Comparison of ENCODE assay signal across 8 cellular contexts in the genomic region with DNA sequence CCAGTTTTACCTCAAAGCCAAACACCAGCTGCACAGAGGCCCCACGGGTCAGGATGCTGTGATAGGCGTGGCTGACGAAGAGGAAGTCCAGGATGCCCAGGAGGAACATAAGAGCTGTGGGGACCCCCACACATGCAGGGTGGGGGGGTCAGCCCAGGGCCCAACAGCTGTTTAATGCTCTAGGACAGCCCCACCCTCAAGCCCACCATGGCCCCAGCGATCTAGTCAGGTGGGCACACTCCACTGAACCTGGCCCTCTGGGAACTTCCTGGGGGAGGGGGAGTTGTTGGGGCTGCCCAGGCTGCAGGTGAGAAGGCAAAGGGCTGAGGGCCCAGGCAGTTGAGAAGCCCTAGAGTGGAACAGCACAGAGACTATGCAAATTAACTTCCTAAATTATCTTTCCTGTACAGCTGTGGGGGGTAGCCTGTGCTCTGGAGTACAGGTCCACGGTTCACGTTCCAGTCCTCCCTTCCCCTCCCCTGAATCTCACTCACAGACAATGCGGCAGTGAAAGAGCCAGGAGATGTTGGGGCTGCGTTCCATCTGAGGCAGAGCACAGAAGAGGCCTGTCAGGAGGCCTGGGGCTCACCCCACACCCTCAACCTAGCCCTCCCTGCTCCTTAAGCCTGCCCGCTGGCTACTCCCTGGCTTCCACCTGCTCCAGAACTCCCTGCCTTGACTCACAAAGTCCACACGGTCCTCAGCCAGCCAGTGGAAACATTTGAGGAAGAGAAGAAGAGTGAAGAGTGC. TPM values are rescaled to one million over a fixed set of nuclear protein-coding genes. Genes with fewer than 3 reads are reported as not detected.
DNase-seq lines count a peak whose midpoint lies in the region; ATAC-seq lines count a peak whose summit lies in the region.

No MANE protein-coding gene starts in this region.

- no peak overlapping the region for H3K27ac ChIP-seq in CD8-positive, alpha-beta memory T cell (ENCODE audit: low read depth, low read length)

- H3K4me3 Mint-ChIP-seq in CD8-positive, alpha-beta memory T cell, result peak overlapping the region; percentile 71 to 100 (median 98)
- peak overlapping the region; percentile 99 for H3K4me3 Mint-ChIP-seq in activated CD8-positive, alpha-beta T cell treated with anti-CD3 and anti-CD28 coated beads, Interleukin-2, amount 10 ng/mL, durations not matched to agents 7 days and 5 days
- peak overlapping the region; percentile 39 to 100 (median 98) for H3K4me3 Mint-ChIP-seq in naive thymus-derived CD8-positive, alpha-beta T cell

- POLR2A ChIA-PET in CD8-positive, alpha-beta memory T cell (lab: Charles Lee), result interaction anchor here (1.8 to 4.0 kb wide), 2 partner anchors 10 to 11 kb away, joined by 11 to 60 read pairs; partner anchors contain the start of genes FAU and MRPL49
- POLR2A ChIA-PET in activated CD8-positive, alpha-beta T cell treated with anti-CD3 and anti-CD28 coated beads, Interleukin-2, amount 10 ng/mL, durations not matched to agents 7 days and 5 days (lab: Charles Lee), result interaction anchor here (1.4 kb wide), 1 partner anchor 10 kb away, joined by 4 read pairs; the partner anchor contains the start of genes FAU and MRPL49
- POLR2A ChIA-PET in naive thymus-derived CD8-positive, alpha-beta T cell (lab: Charles Lee), result interaction anchor here (3.0 to 5.6 kb wide), 2 partner anchors 9 to 11 kb away, joined by 20 to 135 read pairs; partner anchors contain the start of genes FAU and MRPL49

- peak; percentile 39 for ATAC-seq in GM21529 (IDR thresholded peaks at IDR 0.05; ENCODE audit: unreplicated experiment)
- no peak for ATAC-seq in activated CD8-positive, alpha-beta T cell treated with anti-CD3 and anti-CD28 coated beads, Interleukin-2, amount 10 ng/mL, durations not matched to agents 7 days and 5 days
- no peak for ATAC-seq in naive thymus-derived CD8-positive, alpha-beta T cell
- ATAC-seq in GM21717 (IDR thresholded peaks at IDR 0.05; ENCODE audit: unreplicated experiment), result no peak

- no peaks in the 10 kb centered on the region for H3K27me3 ChIP-seq in CD8-positive, alpha-beta memory T cell (ENCODE audit: insufficient read depth, low read length, poor library complexity, severe bottlenecking)

- H3K4me3 ChIP-seq in CD8-positive, alpha-beta memory T cell (ENCODE audit: low read length), result peak overlapping the region; percentile 99

- H3K4me1 Mint-ChIP-seq in CD8-positive, alpha-beta memory T cell, result peaks cover 33 to 52% (median 36%) of the 10 kb centered on the region in 3 donors
- peaks cover 29% of the 10 kb centered on the region for H3K4me1 Mint-ChIP-seq in activated CD8-positive, alpha-beta T cell treated with anti-CD3 and anti-CD28 coated beads, Interleukin-2, amount 10 ng/mL, durations not matched to agents 7 days and 5 days (ENCODE audit: low read depth)
- H3K4me1 Mint-ChIP-seq in naive thymus-derived CD8-positive, alpha-beta T cell, result peaks cover 25 to 55% (median 42%) of the 10 kb centered on the region in 4 donors

- peaks cover 0 to 4% of the 10 kb centered on the region in 2 donors for H3K27me3 Mint-ChIP-seq in CD8-positive, alpha-beta memory T cell
- no peaks in the 10 kb centered on the region for H3K27me3 Mint-ChIP-seq in activated CD8-positive, alpha-beta T cell treated with anti-CD3 and anti-CD28 coated beads, Interleukin-2, amount 10 ng/mL, durations not matched to agents 7 days and 5 days (ENCODE audit: low read depth)
- H3K27me3 Mint-ChIP-seq in naive thymus-derived CD8-positive, alpha-beta T cell, result no peaks in the 10 kb centered on the region

- peaks cover 0 to 73% (median 4%) of the 10 kb centered on the region in 3 donors for H3K36me3 Mint-ChIP-seq in CD8-positive, alpha-beta memory T cell
- peaks cover 36% of the 10 kb centered on the region for H3K36me3 Mint-ChIP-seq in activated CD8-positive, alpha-beta T cell treated with anti-CD3 and anti-CD28 coated beads, Interleukin-2, amount 10 ng/mL, durations not matched to agents 7 days and 5 days (ENCODE audit: low read depth)
- peaks cover 0 to 39% (median 0%) of the 10 kb centered on the region in 3 donors for H3K36me3 Mint-ChIP-seq in naive thymus-derived CD8-positive, alpha-beta T cell

- peaks cover 44% of the 10 kb centered on the region for H3K36me3 ChIP-seq in CD8-positive, alpha-beta memory T cell (ENCODE audit: insufficient read depth, low read length)

- peaks cover 31% of the 10 kb centered on the region for H3K4me1 ChIP-seq in CD8-positive, alpha-beta memory T cell (ENCODE audit: insufficient read depth, low read length)

- CTCF ChIA-PET in CD8-positive, alpha-beta memory T cell (lab: Charles Lee), result interaction anchor here (0.6 to 1.7 kb wide), 4 partner anchors 11 to 120 kb away, joined by 3 to 5 read pairs (median 4); partner anchors contain the start of genes FAU, MRPL49, TM7SF2 and ZNHIT2
- CTCF ChIA-PET in activated CD8-positive, alpha-beta T cell treated with anti-CD3 and anti-CD28 coated beads, Interleukin-2, amount 10 ng/mL, durations not matched to agents 7 days and 5 days (lab: Charles Lee), result interaction anchor here (1.8 kb wide), 1 partner anchor 10 kb away, joined by 5 read pairs; the partner anchor contains the start of genes FAU and MRPL49

- no peaks in the 10 kb centered on the region for H3K9me3 Mint-ChIP-seq in CD8-positive, alpha-beta memory T cell
- H3K9me3 Mint-ChIP-seq in activated CD8-positive, alpha-beta T cell treated with anti-CD3 and anti-CD28 coated beads, Interleukin-2, amount 10 ng/mL, durations not matched to agents 7 days and 5 days (ENCODE audit: insufficient read depth), result no peaks in the 10 kb centered on the region
- no peaks in the 10 kb centered on the region for H3K9me3 Mint-ChIP-seq in naive thymus-derived CD8-positive, alpha-beta T cell

- DNase-seq in CD8-positive, alpha-beta memory T cell, result peak in 1 of 5 donors; percentile 44
- DNase-seq in activated CD8-positive, alpha-beta T cell treated with anti-CD3 and anti-CD28 coated beads, Interleukin-2, amount 10 ng/mL, durations not matched to agents 7 days and 5 days, result no peak
- DNase-seq in naive thymus-derived CD8-positive, alpha-beta T cell, result no peak
- DNase-seq in AG08396 (ENCODE audit: low spot score) (no peak), NCI-H345 (lab: John Stamatoyannopoulos, UW) (no peak), GM19238 (ENCODE audit: insufficient read length, low spot score) (no peak)

- peak overlapping the region in 7 of 8 donors; percentile 51 to 100 (median 99) for H3K27ac Mint-ChIP-seq in CD8-positive, alpha-beta memory T cell
- peak overlapping the region; percentile 100 for H3K27ac Mint-ChIP-seq in activated CD8-positive, alpha-beta T cell treated with anti-CD3 and anti-CD28 coated beads, Interleukin-2, amount 10 ng/mL, durations not matched to agents 7 days and 5 days
- H3K27ac Mint-ChIP-seq in naive thymus-derived CD8-positive, alpha-beta T cell, result peak overlapping the region in 8 of 10 donors; percentile 84 to 100 (median 100)

- no peaks in the 10 kb centered on the region for H3K9me3 ChIP-seq in CD8-positive, alpha-beta memory T cell (ENCODE audit: low read length)

RNA-seq across cellular contexts. Expression of gene SYVN1, which starts 1.9 kb away (rescaled TPM):
- total RNA-seq in CD8-positive, alpha-beta memory T cell, result 10 to 100 TPM; 35.1 to 39.7 TPM
- 19.6 TPM for polyA plus RNA-seq in CD8-positive, alpha-beta memory T cell
- 10 to 100 TPM; 28.7 to 33.0 TPM for total RNA-seq in activated CD8-positive, alpha-beta T cell treated with anti-CD3 and anti-CD28 coated beads, Interleukin-2, amount 10 ng/mL, durations not matched to agents 7 days and 5 days
- 10 to 100 TPM; 61.9 to 65.2 TPM for total RNA-seq in naive thymus-derived CD8-positive, alpha-beta T cell
- polyA plus RNA-seq in naive thymus-derived CD8-positive, alpha-beta T cell, result 10 to 100 TPM in 1 of 3 donors, 1 to 10 TPM in 2; 7.9 to 10.6 (median 8.2) TPM

RNA-seq across cellular contexts. Expression of gene MRPL49, which starts 10.3 kb away (rescaled TPM):
- 100 to 1,000 TPM; 117 to 118 TPM for total RNA-seq in CD8-positive, alpha-beta memory T cell
- polyA plus RNA-seq in CD8-positive, alpha-beta memory T cell, result 81.5 TPM
- total RNA-seq in activated CD8-positive, alpha-beta T cell treated with anti-CD3 and anti-CD28 coated beads, Interleukin-2, amount 10 ng/mL, durations not matched to agents 7 days and 5 days, result 10 to 100 TPM; 47.3 to 51.1 TPM
- 10 to 100 TPM; 76.0 to 76.2 TPM for total RNA-seq in naive thymus-derived CD8-positive, alpha-beta T cell
- 10 to 100 TPM; 78.9 to 96.9 (median 90.1) TPM for polyA plus RNA-seq in naive thymus-derived CD8-positive, alpha-beta T cell

RNA-seq across cellular contexts. Expression of gene FAU, which starts 10.5 kb away (rescaled TPM):
- 1,000 to 10,000 TPM; 1,054 to 1,073 TPM for total RNA-seq in CD8-positive, alpha-beta memory T cell
- polyA plus RNA-seq in CD8-positive, alpha-beta memory T cell, result 904 TPM
- 1,000 to 10,000 TPM in 1 of 2 experiments, 100 to 1,000 TPM in 1; 986 to 1,038 TPM for total RNA-seq in activated CD8-positive, alpha-beta T cell treated with anti-CD3 and anti-CD28 coated beads, Interleukin-2, amount 10 ng/mL, durations not matched to agents 7 days and 5 days
- 1,000 to 10,000 TPM; 1,487 to 1,501 TPM for total RNA-seq in naive thymus-derived CD8-positive, alpha-beta T cell
- 1,000 to 10,000 TPM; 1,097 to 1,366 (median 1,350) TPM for polyA plus RNA-seq in naive thymus-derived CD8-positive, alpha-beta T cell

RNA-seq across cellular contexts. Expression of gene ZNHIT2, which starts 14.9 kb away (rescaled TPM):
- 10 to 100 TPM; 15.2 to 20.1 TPM for total RNA-seq in CD8-positive, alpha-beta memory T cell
- 19.8 TPM for polyA plus RNA-seq in CD8-positive, alpha-beta memory T cell
- total RNA-seq in activated CD8-positive, alpha-beta T cell treated with anti-CD3 and anti-CD28 coated beads, Interleukin-2, amount 10 ng/mL, durations not matched to agents 7 days and 5 days, result 10 to 100 TPM; 11.6 to 12.4 TPM
- 10 to 100 TPM; 16.6 to 17.9 TPM for total RNA-seq in naive thymus-derived CD8-positive, alpha-beta T cell
- 10 to 100 TPM; 24.3 to 33.1 (median 29.8) TPM for polyA plus RNA-seq in naive thymus-derived CD8-positive, alpha-beta T cell

RNA-seq across cellular contexts. Expression of gene TM7SF2, which starts 20.7 kb away (rescaled TPM):
- 10 to 100 TPM; 17.8 to 17.9 TPM for total RNA-seq in CD8-positive, alpha-beta memory T cell
- 11.1 TPM for polyA plus RNA-seq in CD8-positive, alpha-beta memory T cell
- 10 to 100 TPM; 25.3 to 26.1 TPM for total RNA-seq in activated CD8-positive, alpha-beta T cell treated with anti-CD3 and anti-CD28 coated beads, Interleukin-2, amount 10 ng/mL, durations not matched to agents 7 days and 5 days
- 10 to 100 TPM; 29.0 to 29.2 TPM for total RNA-seq in naive thymus-derived CD8-positive, alpha-beta T cell
- 10 to 100 TPM; 17.4 to 22.6 (median 21.2) TPM for polyA plus RNA-seq in naive thymus-derived CD8-positive, alpha-beta T cell
